Comparison of ENCODE assay signal across 24 cellular contexts in the genomic region with DNA sequence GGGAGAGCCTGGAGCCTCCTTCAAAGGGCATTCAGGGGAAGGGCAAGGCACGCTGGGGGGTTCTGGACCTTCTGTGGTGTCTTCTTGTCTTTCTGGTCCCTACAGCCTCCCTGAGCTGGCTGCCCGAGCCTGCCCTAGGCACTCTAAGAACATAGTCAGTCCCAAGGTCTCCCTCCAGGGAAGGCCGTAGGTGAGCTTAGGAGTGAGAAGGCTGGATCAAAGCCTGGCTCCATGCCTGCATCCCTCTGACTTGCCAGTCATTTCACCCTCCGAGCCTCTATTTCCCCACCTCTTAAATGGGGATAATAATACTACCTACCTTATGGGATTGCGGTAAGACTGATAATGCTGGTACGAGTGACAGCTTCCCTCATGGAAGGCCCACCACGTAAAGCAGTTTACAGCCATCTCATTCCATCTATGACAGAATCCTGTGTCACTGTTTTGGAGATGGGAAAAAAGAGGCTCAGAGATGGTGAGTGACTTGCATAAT. TPM values are rescaled to one million over a fixed set of nuclear protein-coding genes. Genes with fewer than 3 reads are reported as not detected.
DNase-seq lines count a peak whose midpoint lies in the region; ATAC-seq and TF ChIP-seq lines count a peak whose summit lies in the region.
"Had no signal": no experiment of that assay in that cellular context is flagged by ENCODE, and none has a peak within 500 bp of the region (broad histone marks: within the 10 kb centered on the region; RNA-seq: fewer than 3 reads in every experiment).

No MANE protein-coding gene starts in this region.

- intact Hi-C loops in stomach (cut with DNase I; ENCODE audit: low total_unique reads), result no loop called here

- 100% methylated on average over 5 of the region's 7 CpGs for WGBS in mesenchymal stem cell
- 73 to 82% (median 79%) methylated on average over 7 of the region's 7 CpGs for WGBS in stomach, 5 donors
- WGBS in GM23248 (ENCODE audit: low coverage in 1 of 2, low lambda C conversion rate in 2 of 2, missing lambda C conversion rate in 2 of 2), 2 experiments, result 87 to 91% methylated on average over 6 to 7 of the region's 7 CpGs

- no peak for DNase-seq in GM23338 (ENCODE audit: low spot score)
- no peak for DNase-seq in mesenchymal stem cell
- DNase-seq in stomach, result no peak
- no peak for DNase-seq in GM23248
- DNase-seq in H7, result no peak
- DNase-seq in AG08396 (ENCODE audit: low spot score), result no peak
- DNase-seq in MM.1S, result no peak
- DNase-seq: activated CD4-positive, alpha-beta T cell treated with anti-CD3 and anti-CD28 coated beads for 48 hours; activated naive CD8-positive, alpha-beta T cell treated with anti-CD3 and anti-CD28 coated beads, Interleukin-2, amount 50 U/mL, for 24 hours; brain microvascular endothelial cell; C1 segment of cervical spinal cord; erythroblast; GDM1; HCEC 1CT; NCI-H1048; NCI-H2081 treated with DMSO at 0.1 percent for 48 hours; nucleus accumbens; stimulated activated naive CD4-positive, alpha-beta T cell; SW 1271 had no signal

- TF ChIP-seq EP300 in stomach (IDR thresholded peaks at IDR 0.05), result no peak

- peaks cover 60% of the 10 kb centered on the region for H3K36me3 Mint-ChIP-seq in GM23338 (ENCODE audit: low read depth)

- no peak overlapping the region for H3K23ac ChIP-seq in mesenchymal stem cell (ENCODE audit: low read length in 2 of 2)

- H2AK5ac ChIP-seq in mesenchymal stem cell (ENCODE audit: low read length, severe bottlenecking), result no peak overlapping the region

- peaks cover 17% of the 10 kb centered on the region for H3K27me3 Mint-ChIP-seq in GM23338 (ENCODE audit: insufficient read depth, low read depth, poor library complexity)

- H3K79me2 ChIP-seq in GM23338 (replicated peaks; ENCODE audit: insufficient read depth), result peaks cover 50% of the 10 kb centered on the region
- H3K79me2 ChIP-seq in GM23248 (ENCODE audit: insufficient read depth), result no peaks in the 10 kb centered on the region
- no peaks in the 10 kb centered on the region for H3K79me2 ChIP-seq in MM.1S (ENCODE audit: low read length)

- H4K20me1 ChIP-seq in GM23338 (replicated peaks; ENCODE audit: insufficient read depth) (peaks cover 6% of the 10 kb centered on the region; the same call in 1 of the 2 replicates), GM23248 (ENCODE audit: insufficient read depth) (no peaks in the 10 kb centered on the region), MM.1S (ENCODE audit: insufficient read depth, low read length) (no peaks in the 10 kb centered on the region)

- H3K9me3 ChIP-seq in mesenchymal stem cell (ENCODE audit: control insufficient read depth, low read length) (no peaks in the 10 kb centered on the region), stomach (no peaks in the 10 kb centered on the region), GM23248 (ENCODE audit: low read depth) (no peaks in the 10 kb centered on the region), MM.1S (replicated peaks; ENCODE audit: insufficient read depth, low read length) (no peaks in the 10 kb centered on the region)

- no peak overlapping the region for H4K8ac ChIP-seq in mesenchymal stem cell (ENCODE audit: low read length)

- peaks cover 54% of the 10 kb centered on the region for H3K4me1 ChIP-seq in GM23338 (ENCODE audit: insufficient read depth)
- H3K4me1 ChIP-seq in mesenchymal stem cell (ENCODE audit: control insufficient read depth, insufficient read depth, low read depth, low read length), result peaks cover 14% of the 10 kb centered on the region
- H3K4me1 ChIP-seq in stomach, result peaks cover 64 to 84% (median 69%) of the 10 kb centered on the region in 4 donors
- no peaks in the 10 kb centered on the region for H3K4me1 ChIP-seq in GM23248 (ENCODE audit: insufficient read depth)
- H3K4me1 ChIP-seq in MM.1S (ENCODE audit: low read length), result 0 out of 2 replicates have a peak, but pooled peaks cover 2% of the 10 kb centered on the region

- H3K18ac ChIP-seq in mesenchymal stem cell (ENCODE audit: low read depth in 1 of 2, low read length in 2 of 2), result no peak overlapping the region

- TF ChIP-seq CTCF in GM23338 (conservative IDR thresholded peaks at IDR 0.05; ENCODE audit: low read depth in 2 of 2) (no peak), stomach (IDR thresholded peaks at IDR 0.05) (no peak), MM.1S (IDR thresholded peaks at IDR 0.05; ENCODE audit: low read length) (no peak)

- H3K14ac ChIP-seq in mesenchymal stem cell (ENCODE audit: low read length in 2 of 2), result no peak overlapping the region

- no peak overlapping the region for H2BK12ac ChIP-seq in mesenchymal stem cell (ENCODE audit: low read length in 2 of 2)

- H3K4me2 ChIP-seq in GM23338 (peak overlapping the region; percentile 81), mesenchymal stem cell (ENCODE audit: low read length, poor library complexity, severe bottlenecking) (no peak overlapping the region), GM23248 (ENCODE audit: unreplicated experiment) (no peak overlapping the region), MM.1S (ENCODE audit: low read depth, low read length) (no peak overlapping the region)
- H3K4me2 ChIP-seq: KMS-11 had no signal

- H3K27me3 ChIP-seq in GM23338 (ENCODE audit: insufficient read depth) (no peaks in the 10 kb centered on the region), mesenchymal stem cell (ENCODE audit: control insufficient read depth in 1 of 2, insufficient read depth in 1 of 2, low read length in 2 of 2) (no peaks in the 10 kb centered on the region), stomach (no peaks in the 10 kb centered on the region), GM23248 (replicated peaks; ENCODE audit: insufficient read depth) (no peaks in the 10 kb centered on the region), H7 (ENCODE audit: control insufficient read depth, insufficient read depth, low read length) (no peaks in the 10 kb centered on the region), MM.1S (replicated peaks; ENCODE audit: insufficient read depth, low read length) (no peaks in the 10 kb centered on the region)
- H3K27me3 ChIP-seq: brain microvascular endothelial cell had no signal

- H3K79me1 ChIP-seq in mesenchymal stem cell (replicated peaks; ENCODE audit: low read length, poor library complexity, severe bottlenecking), result peaks cover 11% of the 10 kb centered on the region

- no peak for TF ChIP-seq POLR2A in stomach (IDR thresholded peaks at IDR 0.05)

- H3K9ac ChIP-seq in mesenchymal stem cell (ENCODE audit: low read length), result no peak overlapping the region
- H3K9ac ChIP-seq in GM23248, result no peak overlapping the region
- no peak overlapping the region for H3K9ac ChIP-seq in MM.1S (ENCODE audit: low read length)
- H3K9ac ChIP-seq: KMS-11 had no signal

- no peak overlapping the region for H4K91ac ChIP-seq in mesenchymal stem cell (ENCODE audit: low read length)

- H3K36me3 ChIP-seq in GM23338 (ENCODE audit: insufficient read depth) (peaks cover 5% of the 10 kb centered on the region), mesenchymal stem cell (ENCODE audit: control insufficient read depth in 1 of 2, insufficient read depth in 2 of 2, low read depth in 1 of 2, low read length in 2 of 2) (peaks cover 5 to 38% of the 10 kb centered on the region in 2 experiments), stomach (peaks cover 0 to 27% (median 23%) of the 10 kb centered on the region in 4 donors), GM23248 (ENCODE audit: low read depth) (no peaks in the 10 kb centered on the region), H7 (replicated peaks; ENCODE audit: control insufficient read depth, insufficient read depth, low read length) (peaks cover 11% of the 10 kb centered on the region), MM.1S (replicated peaks; ENCODE audit: insufficient read depth, low read length) (no peaks in the 10 kb centered on the region)

- H3K27ac ChIP-seq in GM23338 (ENCODE audit: low read depth) (peak overlapping the region; percentile 98; the same call in 1 of the 2 replicates), cingulate gyrus (ENCODE audit: low read depth, low read length) (peak overlapping the region; percentile 84), mesenchymal stem cell (ENCODE audit: low read length, poor library complexity, severe bottlenecking) (no peak overlapping the region), stomach (peak overlapping the region; percentile 83 to 92 (median 88)), GM23248 (no peak overlapping the region), MM.1S (ENCODE audit: low read length) (no peak overlapping the region)
- H3K27ac ChIP-seq: brain microvascular endothelial cell, KMS-11 had no signal

- H3K4ac ChIP-seq in mesenchymal stem cell (ENCODE audit: low read depth in 1 of 2, low read length in 2 of 2), result no peak overlapping the region

- H3F3A ChIP-seq in GM23338 (replicated peaks; ENCODE audit: low read depth), result peaks cover 13% of the 10 kb centered on the region
- H3F3A ChIP-seq in GM23248 (ENCODE audit: insufficient read depth), result peaks cover 5% of the 10 kb centered on the region
- H3F3A ChIP-seq in MM.1S (ENCODE audit: insufficient read depth, low read length), result no peaks in the 10 kb centered on the region

- H2BK120ac ChIP-seq in mesenchymal stem cell (ENCODE audit: low read depth, low read length), result no peak overlapping the region

- in situ Hi-C loops in GM23248 (cut with MboI), result no loop called here

- no peak for ATAC-seq in GM23338
- ATAC-seq: activated naive CD8-positive, alpha-beta T cell treated with anti-CD3 and anti-CD28 coated beads, Interleukin-2, amount 50 U/mL, for 24 hours; Right ventricle myocardium inferior; sciatic nerve had no signal

- H3K27ac Mint-ChIP-seq in GM23338, result peak overlapping the region; percentile 99
- H3K27ac Mint-ChIP-seq: activated naive CD8-positive, alpha-beta T cell treated with anti-CD3 and anti-CD28 coated beads, Interleukin-2, amount 50 U/mL, for 24 hours; dendritic cell treated with granulocyte-macrophage colony-stimulating factor and Interleukin-4, amounts not matched to agents 40 ng/mL and 50 ng/mL, for 4 days had no signal

- H3K4me1 Mint-ChIP-seq in GM23338, result peaks cover 75% of the 10 kb centered on the region

- H2AFZ ChIP-seq in GM23338 (no peak overlapping the region), mesenchymal stem cell (ENCODE audit: low read depth, low read length) (no peak overlapping the region), GM23248 (no peak overlapping the region), MM.1S (ENCODE audit: low read length) (no peak overlapping the region)

- H3K9me2 ChIP-seq in GM23338 (ENCODE audit: insufficient read depth) (no peaks in the 10 kb centered on the region), GM23248 (ENCODE audit: insufficient read depth) (no peaks in the 10 kb centered on the region), MM.1S (replicated peaks; ENCODE audit: insufficient read depth, low read length) (no peaks in the 10 kb centered on the region)

- peak overlapping the region; percentile 56; the same call in 1 of the 2 replicates for H3K4me3 ChIP-seq in GM23338
- H3K4me3 ChIP-seq in mesenchymal stem cell (ENCODE audit: insufficient read depth in 1 of 2, low read depth in 1 of 2, low read length in 2 of 2), result no peak overlapping the region
- no peak overlapping the region for H3K4me3 ChIP-seq in stomach
- H3K4me3 ChIP-seq in GM23248, result no peak overlapping the region
- H3K4me3 ChIP-seq in H7 (ENCODE audit: insufficient read depth, low read depth, low read length), result no peak overlapping the region
- no peak overlapping the region for H3K4me3 ChIP-seq in MM.1S (ENCODE audit: low read length)

- no peak overlapping the region for H2BK5ac ChIP-seq in mesenchymal stem cell (ENCODE audit: low read depth, low read length, poor library complexity, severe bottlenecking)

- H3K9me3 Mint-ChIP-seq in GM23338, result no peaks in the 10 kb centered on the region; the same call in 2 of the 3 replicates
- H3K9me3 Mint-ChIP-seq: activated naive CD8-positive, alpha-beta T cell treated with anti-CD3 and anti-CD28 coated beads, Interleukin-2, amount 50 U/mL, for 24 hours; dendritic cell treated with granulocyte-macrophage colony-stimulating factor and Interleukin-4, amounts not matched to agents 40 ng/mL and 50 ng/mL, for 4 days had no signal

- 0 out of 3 replicates have a peak overlapping the region, but pooled peaks have one; percentile 67 for H3K4me3 Mint-ChIP-seq in GM23338
- H3K4me3 Mint-ChIP-seq: activated naive CD8-positive, alpha-beta T cell treated with anti-CD3 and anti-CD28 coated beads, Interleukin-2, amount 50 U/mL, for 24 hours; dendritic cell treated with granulocyte-macrophage colony-stimulating factor and Interleukin-4, amounts not matched to agents 40 ng/mL and 50 ng/mL, for 4 days had no signal

- H2BK15ac ChIP-seq in mesenchymal stem cell (ENCODE audit: low read depth, poor library complexity, severe bottlenecking), result peak overlapping the region; percentile 58

RNA-seq across cellular contexts. Expression of a gene that starts 20.8 kb away (rescaled TPM):
- total RNA-seq in GM23338 (2014; rRNA removed; shearing (Covaris generic)), result 154 and 173 TPM in 2 replicates
- polyA plus RNA-seq in GM23338 (2016; fragmentation: Nextera tagmentation; extraction: Ambion mirVana) (48.7 and 52.4 TPM in 2 replicates), stomach (10 to 100 TPM; 11.3 to 53.3 (median 30.4) TPM), GM23248 (2016; fragmentation: Nextera tagmentation; extraction: Ambion mirVana) (14.0 and 14.7 TPM in 2 replicates)
- 51.3 TPM for polyA plus RNA-seq in mesenchymal stem cell (2013, experiment 1 of 2)
- 51.0 TPM for polyA plus RNA-seq in mesenchymal stem cell (2013, experiment 2 of 2)
- total RNA-seq in stomach, result 100 to 1,000 TPM in 4 of 5 donors, 10 to 100 TPM in 1; 63.0 to 282 (median 114) TPM
- total RNA-seq in GM23248 (2014; rRNA removed; shearing (Covaris generic)), result 15.0 and 16.3 TPM in 2 replicates
- 64.1 and 79.8 TPM in 2 replicates for total RNA-seq in H7 (2014; rRNA removed; shearing (Covaris generic))

Comparison
In these comparisons a context has a peak if more than half of its experiments do, and no peak if none do; other contexts are left out.
1. H3K27ac ChIP-seq: peak in GM23338 (single experiment), cingulate gyrus (single experiment) and stomach (5 of 5); none in mesenchymal stem cell (single experiment), GM23248 (single experiment) and MM.1S (single experiment).